9 cellular contexts compared by ENCODE assay signal in the genomic region with DNA sequence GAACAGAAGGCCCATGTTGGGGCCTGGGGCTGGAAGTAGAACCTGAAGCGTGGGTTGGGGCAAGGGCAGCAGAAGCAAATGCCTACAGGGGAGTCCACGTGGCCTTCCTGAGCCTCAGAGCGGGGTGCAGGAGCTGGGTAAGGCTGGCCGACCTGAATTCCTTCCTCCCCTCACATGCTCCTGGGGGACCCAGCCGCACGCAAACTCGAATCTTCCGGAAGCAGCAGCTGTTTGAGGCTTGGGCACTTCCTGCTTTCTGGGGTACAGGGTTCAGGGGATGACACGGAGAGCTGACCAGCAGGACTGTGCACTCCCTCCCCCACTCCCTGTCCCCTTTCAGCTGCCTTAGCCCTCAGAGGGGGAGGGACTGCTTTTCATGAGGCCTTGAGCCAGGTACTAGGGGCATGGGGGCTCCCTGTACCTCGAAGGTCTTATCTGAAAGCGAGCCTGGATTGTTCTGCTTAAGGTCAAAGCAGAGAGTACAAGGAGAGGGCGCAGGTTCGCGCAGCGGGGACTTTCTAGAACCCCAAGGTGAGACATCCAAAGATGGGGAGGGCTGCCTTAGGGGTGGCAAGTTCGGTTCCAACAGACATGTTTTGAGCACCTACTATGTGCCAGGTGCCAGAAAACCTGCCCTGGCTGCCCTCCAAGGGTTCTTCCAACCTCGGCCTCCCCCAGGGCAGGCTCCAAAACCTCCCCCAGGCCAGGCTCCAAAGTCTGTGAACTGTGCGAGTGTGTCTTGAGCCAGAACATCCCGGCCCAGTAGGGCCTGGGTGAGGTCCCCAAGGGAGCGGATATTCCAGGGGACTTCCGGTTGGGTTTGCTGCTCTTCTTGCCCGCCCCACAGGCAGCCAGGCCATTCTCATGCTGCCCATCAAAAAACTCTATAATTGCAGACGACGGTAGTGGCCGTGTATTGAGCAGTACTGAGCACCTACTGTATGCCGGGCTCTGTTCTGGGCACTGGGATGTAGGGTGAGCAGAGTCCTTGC. TPM values are rescaled to one million over a fixed set of nuclear protein-coding genes. Genes with fewer than 3 reads are reported as not detected.
DNase-seq lines count a peak whose midpoint lies in the region; ATAC-seq and TF ChIP-seq lines count a peak whose summit lies in the region.
"Had no signal": no experiment of that assay in that cellular context is flagged by ENCODE, and none has a peak within 500 bp of the region (broad histone marks: within the 10 kb centered on the region; RNA-seq: fewer than 3 reads in every experiment).

No MANE protein-coding gene starts in this region.

- WGBS in H9 (ENCODE audit: extremely low coverage, insufficient read length, low lambda C conversion rate): no CpG with 5 or more reads among the region's 26 CpGs
- 77% methylated on average over 24 of the region's 26 CpGs for WGBS in suprapubic skin

- no peak overlapping the region for H4K91ac ChIP-seq in H9 (ENCODE audit: insufficient read length, low read depth, low read length)

- peaks cover 0 to 2% (median 0%) of the 10 kb centered on the region in 7 donors for H3K9me3 Mint-ChIP-seq in CD14-positive monocyte
- no peaks in the 10 kb centered on the region for H3K9me3 Mint-ChIP-seq in H9
- H3K9me3 Mint-ChIP-seq in activated CD8-positive, alpha-beta T cell treated with anti-CD3 and anti-CD28 coated beads for 36 hours: no peaks in the 10 kb centered on the region
- H3K9me3 Mint-ChIP-seq in HFFc6: no peaks in the 10 kb centered on the region

- TF ChIP-seq CTCF in CD14-positive monocyte (IDR thresholded peaks at IDR 0.05) (no peak), H9 (conservative IDR thresholded peaks at IDR 0.05) (no peak), HFFc6 (IDR thresholded peaks at IDR 0.05) (no peak), suprapubic skin (IDR thresholded peaks at IDR 0.05) (no peak)
- TF ChIP-seq CTCF in activated CD8-positive, alpha-beta T cell treated with anti-CD3 and anti-CD28 coated beads for 36 hours (IDR thresholded peaks at IDR 0.05): no peak

- H2BK120ac ChIP-seq in H9 (ENCODE audit: low read depth, low read length, poor library complexity, severe bottlenecking): no peak overlapping the region

- H3K79me2 ChIP-seq in H9 (ENCODE audit: insufficient read depth, low read length): no peaks in the 10 kb centered on the region

- no peak overlapping the region for H3K4ac ChIP-seq in H9 (ENCODE audit: low read depth, low read length)

- no peaks in the 10 kb centered on the region for H4K20me1 ChIP-seq in H9 (ENCODE audit: control insufficient read depth, insufficient read depth, insufficient read length)

- H3K23me2 ChIP-seq in H9 (ENCODE audit: insufficient read length, low read depth, low read length, poor library complexity, severe bottlenecking): no peaks in the 10 kb centered on the region

- H2BK20ac ChIP-seq in H9 (ENCODE audit: low read depth, low read length, poor library complexity, severe bottlenecking): no peak overlapping the region

- H3K14ac ChIP-seq in H9 (ENCODE audit: insufficient read depth, low read length): no peak overlapping the region; the same call in 1 of the 2 replicates

- no peak overlapping the region for H4K8ac ChIP-seq in H9 (replicated peaks; ENCODE audit: insufficient read length, low read depth, low read length)

- H3K4me2 ChIP-seq in H9 (ENCODE audit: insufficient read depth, insufficient read length, low read length): no peak overlapping the region

- no peak for ATAC-seq in activated CD8-positive, alpha-beta T cell treated with anti-CD3 and anti-CD28 coated beads for 36 hours
- no peak for ATAC-seq in HG03521 (IDR thresholded peaks at IDR 0.05; ENCODE audit: unreplicated experiment)

- peak; percentile 58 for DNase-seq in CD14-positive monocyte (ENCODE audit: low spot score)
- DNase-seq in H9: no peak
- DNase-seq in activated CD8-positive, alpha-beta T cell treated with anti-CD3 and anti-CD28 coated beads for 36 hours: no peak
- DNase-seq in mesenteric fat pad (ENCODE audit: low spot score): peak; percentile 87
- DNase-seq in NCI-H146 (lab: John Stamatoyannopoulos, UW): no peak
- no peak for DNase-seq in HFFc6
- DNase-seq in suprapubic skin (ENCODE audit: low spot score in 2 of 2): no peak

- no peak for TF ChIP-seq EP300 in suprapubic skin (IDR thresholded peaks at IDR 0.05)

- H3K9me3 ChIP-seq in H9 (ENCODE audit: control insufficient read depth, low read depth, low read length): no peaks in the 10 kb centered on the region
- no peaks in the 10 kb centered on the region for H3K9me3 ChIP-seq in suprapubic skin

- H3K27me3 Mint-ChIP-seq in CD14-positive monocyte (ENCODE audit: low read depth in 3 of 3) (peaks cover 0 to 4% (median 0%) of the 10 kb centered on the region in 3 donors), H9 (ENCODE audit: low read depth) (peaks cover 51% of the 10 kb centered on the region), HFFc6 (ENCODE audit: insufficient read depth) (peaks cover 30% of the 10 kb centered on the region)
- H3K27me3 Mint-ChIP-seq in activated CD8-positive, alpha-beta T cell treated with anti-CD3 and anti-CD28 coated beads for 36 hours: peaks cover 3% of the 10 kb centered on the region

- H3K4me1 ChIP-seq in H9 (ENCODE audit: insufficient read depth, low read length) (no peaks in the 10 kb centered on the region), suprapubic skin (peaks cover 19% of the 10 kb centered on the region)

- H2AFZ ChIP-seq in H9 (ENCODE audit: low read length): no peak overlapping the region

- H4K5ac ChIP-seq in H9 (ENCODE audit: insufficient read length, low read depth, low read length): no peak overlapping the region

- no peak overlapping the region for H2BK15ac ChIP-seq in H9 (ENCODE audit: low read depth, low read length)

- H3K27ac Mint-ChIP-seq in CD14-positive monocyte: peak overlapping the region; percentile 85 to 95 (median 90)
- H3K27ac Mint-ChIP-seq in H9: no peak overlapping the region
- H3K27ac Mint-ChIP-seq in activated CD8-positive, alpha-beta T cell treated with anti-CD3 and anti-CD28 coated beads for 36 hours: peak overlapping the region; percentile 96
- H3K27ac Mint-ChIP-seq in HFFc6: no peak overlapping the region

- CTCF ChIA-PET in activated CD8-positive, alpha-beta T cell treated with anti-CD3 and anti-CD28 coated beads for 36 hours (lab: Charles Lee): interaction anchor here (1.3 kb wide), 2 partner anchors 9 to 398 kb away, joined by 3 to 4 read pairs; no protein-coding TSS in a partner anchor

- H3K18ac ChIP-seq in H9 (ENCODE audit: insufficient read length, low read depth, low read length): peak overlapping the region; percentile 57

- peak overlapping the region; percentile 72 to 87 for H3K4me3 Mint-ChIP-seq in CD14-positive monocyte
- no peak overlapping the region for H3K4me3 Mint-ChIP-seq in H9
- H3K4me3 Mint-ChIP-seq in activated CD8-positive, alpha-beta T cell treated with anti-CD3 and anti-CD28 coated beads for 36 hours: no peak overlapping the region
- no peak overlapping the region for H3K4me3 Mint-ChIP-seq in HFFc6

- no peaks in the 10 kb centered on the region; the same call in 1 of the 2 replicates for H3K27me3 ChIP-seq in H9 (ENCODE audit: insufficient read depth, low read length)
- peaks cover 6% of the 10 kb centered on the region for H3K27me3 ChIP-seq in suprapubic skin

- H3K9ac ChIP-seq in H9 (ENCODE audit: extremely low read depth, insufficient read length, low read length): no peak overlapping the region

- H3K56ac ChIP-seq in H9 (ENCODE audit: insufficient read length, low read depth, low read length): no peak overlapping the region

- no peak overlapping the region for H2BK5ac ChIP-seq in H9 (ENCODE audit: insufficient read length, low read length)

- POLR2A ChIA-PET in activated CD8-positive, alpha-beta T cell treated with anti-CD3 and anti-CD28 coated beads for 36 hours (lab: Charles Lee): interaction anchor here (2.2 kb wide), 1 partner anchor 9 kb away, joined by 7 read pairs; no protein-coding TSS in a partner anchor

- H3K23ac ChIP-seq in H9 (ENCODE audit: insufficient read length, low read depth, low read length): no peak overlapping the region

- peaks cover 39 to 41% of the 10 kb centered on the region in 2 donors for H3K36me3 Mint-ChIP-seq in CD14-positive monocyte
- H3K36me3 Mint-ChIP-seq in H9 (ENCODE audit: insufficient read depth in 1 of 3, low read depth in 3 of 3): no peaks in the 10 kb centered on the region
- no peaks in the 10 kb centered on the region for H3K36me3 Mint-ChIP-seq in activated CD8-positive, alpha-beta T cell treated with anti-CD3 and anti-CD28 coated beads for 36 hours (ENCODE audit: low read depth)
- H3K36me3 Mint-ChIP-seq in HFFc6 (ENCODE audit: low read depth): no peaks in the 10 kb centered on the region

- no peak overlapping the region for H3K27ac ChIP-seq in H9 (ENCODE audit: insufficient read length, low read depth, low read length)
- H3K27ac ChIP-seq in suprapubic skin: no peak overlapping the region

- H3T11ph ChIP-seq in H9 (ENCODE audit: low read length): no peak overlapping the region

- intact Hi-C loops in CD14-positive monocyte (cut with micrococcal nuclease): loop anchor here in 1 of 2 donors (5.0 kb wide), 1 partner anchor 50 kb away; a partner anchor contains a TSS
- intact Hi-C loops in activated CD8-positive, alpha-beta T cell treated with anti-CD3 and anti-CD28 coated beads for 36 hours (cut with micrococcal nuclease): no loop called here

- H3K36me3 ChIP-seq in suprapubic skin: no peaks in the 10 kb centered on the region

- TF ChIP-seq POLR2A in suprapubic skin (IDR thresholded peaks at IDR 0.05): no peak

- H3K79me1 ChIP-seq in H9 (ENCODE audit: insufficient read depth, low read depth, low read length, poor library complexity, severe bottlenecking): no peaks in the 10 kb centered on the region

- peaks cover 83% of the 10 kb centered on the region for H3K4me1 Mint-ChIP-seq in CD14-positive monocyte
- peaks cover 0 to 4% of the 10 kb centered on the region in 2 experiments; a peak in 2 of 4 replicates for H3K4me1 Mint-ChIP-seq in H9
- H3K4me1 Mint-ChIP-seq in activated CD8-positive, alpha-beta T cell treated with anti-CD3 and anti-CD28 coated beads for 36 hours (ENCODE audit: low read depth): peaks cover 36% of the 10 kb centered on the region
- H3K4me1 Mint-ChIP-seq in HFFc6 (ENCODE audit: low read depth): no peaks in the 10 kb centered on the region

- H2BK12ac ChIP-seq in H9 (ENCODE audit: insufficient read length, low read depth, low read length): no peak overlapping the region

- H3K4me3 ChIP-seq in suprapubic skin: no peak overlapping the region

- no peak overlapping the region for H2AK5ac ChIP-seq in H9 (ENCODE audit: insufficient read length, low read length)

RNA-seq across cellular contexts. Expression of a gene that starts 1.7 kb away (rescaled TPM):
- 100 to 1,000 TPM; 209 to 249 TPM for polyA plus RNA-seq in CD14-positive monocyte
- total RNA-seq in H9 (2021): not detected in 2 replicates
- 1 to 10 TPM; 2.5 to 2.9 TPM for total RNA-seq in activated CD8-positive, alpha-beta T cell treated with anti-CD3 and anti-CD28 coated beads for 36 hours
- 51.0 TPM for total RNA-seq in mesenteric fat pad
- total RNA-seq in HFFc6 (2021; fragmentation: NEBNext Ultra II Directional; extraction: Animal tissue kit (Norgen Biotek cat#: 25700)): not detected
- total RNA-seq in suprapubic skin: 1 to 10 TPM; 1.1 to 4.5 (median 3.1) TPM
- total RNA-seq: dermis microvascular lymphatic vessel endothelial cell had no signal

RNA-seq across cellular contexts. Expression of a gene that starts 45.7 kb away (rescaled TPM):
- polyA plus RNA-seq in CD14-positive monocyte: under 1 TPM in 1 of 2 donors, not detected in 1; 0.65 TPM
- total RNA-seq in H9 (2021) (2.7 and 3.0 TPM in 2 replicates), mesenteric fat pad (not detected), suprapubic skin (not detected)
- total RNA-seq in activated CD8-positive, alpha-beta T cell treated with anti-CD3 and anti-CD28 coated beads for 36 hours: not detected
- not detected for total RNA-seq in HFFc6 (2021; fragmentation: NEBNext Ultra II Directional; extraction: Animal tissue kit (Norgen Biotek cat#: 25700))
- total RNA-seq: dermis microvascular lymphatic vessel endothelial cell had no signal

RNA-seq across cellular contexts. Expression of a gene that starts 50.9 kb away (rescaled TPM):
- 10 to 100 TPM; 29.9 to 52.7 TPM for polyA plus RNA-seq in CD14-positive monocyte
- not detected in 2 replicates for total RNA-seq in H9 (2021)
- total RNA-seq in activated CD8-positive, alpha-beta T cell treated with anti-CD3 and anti-CD28 coated beads for 36 hours: under 1 TPM; 0.16 to 0.29 TPM
- total RNA-seq in mesenteric fat pad: 13.3 TPM
- 1 to 10 TPM in 5 of 6 experiments, under 1 TPM in 1; 0.76 to 3.2 (median 2.4) TPM for total RNA-seq in HFFc6 (2021; fragmentation: NEBNext Ultra II Directional; extraction: Animal tissue kit (Norgen Biotek cat#: 25700))
- 10 to 100 TPM in 1 of 4 donors, 1 to 10 TPM in 3; 3.9 to 13.6 (median 4.7) TPM for total RNA-seq in suprapubic skin

Comparison
In these comparisons a context has a peak if more than half of its experiments do, and no peak if none do; other contexts are left out.
1. DNase-seq: peak in CD14-positive monocyte (single experiment) and mesenteric fat pad (single experiment); none in H9 (single experiment), activated CD8-positive, alpha-beta T cell treated with anti-CD3 and anti-CD28 coated beads for 36 hours (single experiment), NCI-H146 (single experiment), HFFc6 (single experiment) and suprapubic skin (0 of 2).
2. H3K27ac Mint-ChIP-seq: peak in CD14-positive monocyte (7 of 7) and activated CD8-positive, alpha-beta T cell treated with anti-CD3 and anti-CD28 coated beads for 36 hours (single experiment); none in H9 (0 of 3) and HFFc6 (single experiment).
3. H3K4me3 Mint-ChIP-seq: peak in CD14-positive monocyte (2 of 2); none in H9 (0 of 2), activated CD8-positive, alpha-beta T cell treated with anti-CD3 and anti-CD28 coated beads for 36 hours (single experiment) and HFFc6 (single experiment).